8 cellular contexts compared by ENCODE assay signal in genomic region chrX:55488559-55489314, GRCh38.
DNase-seq lines count a peak whose midpoint lies in the region; ATAC-seq and TF ChIP-seq lines count a peak whose summit lies in the region.

No MANE protein-coding gene starts in this region.

- peaks cover 0 to 3% of the 10 kb centered on the region in 2 donors for H3K4me1 ChIP-seq in muscle layer of duodenum (ENCODE audit: control insufficient read depth in 1 of 2, insufficient read depth in 2 of 2, low read length in 2 of 2)

- H3K4me3 ChIP-seq in epithelial cell of esophagus (ENCODE audit: low read length): peak overlapping the region; percentile 65
- H3K4me3 ChIP-seq in muscle layer of duodenum (ENCODE audit: low read depth in 1 of 2, low read length in 2 of 2): peak overlapping the region; percentile 76 to 78

- H3K9me3 ChIP-seq in muscle layer of duodenum (ENCODE audit: control insufficient read depth in 1 of 2, low read length in 2 of 2): no peaks in the 10 kb centered on the region

- TF ChIP-seq CTCF in epithelial cell of esophagus (IDR thresholded peaks at IDR 0.05; ENCODE audit: insufficient read depth, low read depth, low read length, missing control alignments): no peak

- no peaks in the 10 kb centered on the region for H3K27me3 ChIP-seq in muscle layer of duodenum (ENCODE audit: low read depth, low read length)

- DNase-seq in NOMO-1 treated with DMSO at 0.1 percent for 48 hours (lab: John Stamatoyannopoulos, UW; ENCODE audit: unreplicated experiment) (peak; percentile 51), NOMO-1 treated with dmso at 0.1 percent for 144 hours (lab: John Stamatoyannopoulos, UW; ENCODE audit: unreplicated experiment) (no peak), NCI-H526 treated with DMSO at 0.1 percent for 48 hours (lab: John Stamatoyannopoulos, UW) (peak; percentile 21), activated T-cell treated with anti-CD3 and anti-CD28 coated beads for 1 hour (ENCODE audit: low read depth) (peak; percentile 49), epithelial cell of esophagus (ENCODE audit: low read depth) (peak; percentile 38)
- DNase-seq in stimulated activated naive CD4-positive, alpha-beta T cell treated with Interleukin-2 at 50 U/mL for 16 hours (lab: John Stamatoyannopoulos, UW): peak; percentile 62

- peak overlapping the region; percentile 88 for H3K27ac ChIP-seq in muscle layer of duodenum (ENCODE audit: low read length)

- H3K36me3 ChIP-seq in muscle layer of duodenum (ENCODE audit: control insufficient read depth in 1 of 2, insufficient read depth in 2 of 2, low read length in 2 of 2): no peaks in the 10 kb centered on the region

- peak; percentile 62 for ATAC-seq in HG03025 (IDR thresholded peaks at IDR 0.05; ENCODE audit: low FRiP score, unreplicated experiment)
